ENCODE assay signal across 8 cellular contexts in the genomic region with DNA sequence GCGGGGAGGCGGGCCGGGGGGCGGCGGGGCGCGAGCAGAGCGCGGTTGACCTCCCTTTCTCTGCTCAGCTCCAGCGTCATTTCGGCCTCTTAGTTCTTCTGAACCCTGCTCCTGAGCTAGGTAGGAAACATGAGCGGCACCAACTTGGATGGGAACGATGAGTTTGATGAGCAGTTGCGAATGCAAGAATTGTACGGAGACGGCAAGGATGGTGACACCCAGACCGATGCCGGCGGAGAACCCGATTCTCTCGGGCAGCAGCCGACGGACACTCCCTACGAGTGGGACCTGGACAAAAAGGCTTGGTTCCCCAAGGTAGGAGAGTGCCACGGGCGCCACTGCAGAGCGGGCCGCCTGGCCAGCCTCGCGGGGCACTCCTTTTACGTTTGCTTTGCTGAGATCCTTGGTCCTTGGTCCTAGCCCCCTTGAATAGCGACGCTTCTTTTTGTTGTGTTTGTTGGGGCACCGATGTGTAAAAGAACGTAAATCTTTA. TPM values are rescaled to one million over a fixed set of nuclear protein-coding genes. Genes with fewer than 3 reads are reported as not detected.
DNase-seq lines count a peak whose midpoint lies in the region; ATAC-seq, FAIRE-seq and TF ChIP-seq lines count a peak whose summit lies in the region.

A gene with protein sequence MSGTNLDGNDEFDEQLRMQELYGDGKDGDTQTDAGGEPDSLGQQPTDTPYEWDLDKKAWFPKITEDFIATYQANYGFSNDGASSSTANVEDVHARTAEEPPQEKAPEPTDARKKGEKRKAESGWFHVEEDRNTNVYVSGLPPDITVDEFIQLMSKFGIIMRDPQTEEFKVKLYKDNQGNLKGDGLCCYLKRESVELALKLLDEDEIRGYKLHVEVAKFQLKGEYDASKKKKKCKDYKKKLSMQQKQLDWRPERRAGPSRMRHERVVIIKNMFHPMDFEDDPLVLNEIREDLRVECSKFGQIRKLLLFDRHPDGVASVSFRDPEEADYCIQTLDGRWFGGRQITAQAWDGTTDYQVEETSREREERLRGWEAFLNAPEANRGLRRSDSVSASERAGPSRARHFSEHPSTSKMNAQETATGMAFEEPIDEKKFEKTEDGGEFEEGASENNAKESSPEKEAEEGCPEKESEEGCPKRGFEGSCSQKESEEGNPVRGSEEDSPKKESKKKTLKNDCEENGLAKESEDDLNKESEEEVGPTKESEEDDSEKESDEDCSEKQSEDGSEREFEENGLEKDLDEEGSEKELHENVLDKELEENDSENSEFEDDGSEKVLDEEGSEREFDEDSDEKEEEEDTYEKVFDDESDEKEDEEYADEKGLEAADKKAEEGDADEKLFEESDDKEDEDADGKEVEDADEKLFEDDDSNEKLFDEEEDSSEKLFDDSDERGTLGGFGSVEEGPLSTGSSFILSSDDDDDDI (plus strand): TSS at position 37 of the 493 bp plus-strand sequence. CDS start 93 bp downstream, at position 130.

- H3K9ac ChIP-seq in HUES6 (ENCODE audit: low read length) = peak within 1 kb of the TSS; percentile 80
- peak within 1 kb of the TSS; percentile 67 for H3K9ac ChIP-seq in iPS-18a (ENCODE audit: low read length)

- FAIRE-seq in small intestine (lab: Jason Lieb, UNC) = no peak

- H3K4me1 ChIP-seq in HUES6 (ENCODE audit: control insufficient read depth, insufficient read depth, low read length) (no peaks in the 10 kb centered on the region), ascending aorta (no peaks in the 10 kb centered on the region), iPS-18a (ENCODE audit: control insufficient read depth, low read depth, low read length) (no peaks in the 10 kb centered on the region), small intestine (ENCODE audit: control insufficient read depth in 2 of 2, insufficient read depth in 1 of 2, low read depth in 1 of 2, low read length in 1 of 2) (no peaks in the 10 kb centered on the region)

- H3K36me3 ChIP-seq in HUES6 (ENCODE audit: control insufficient read depth, insufficient read depth, low read length) (peaks cover 24% of the 10 kb centered on the region), ascending aorta (peaks cover 0 to 14% of the 10 kb centered on the region in 2 donors), iPS-18a (ENCODE audit: control insufficient read depth, low read depth, low read length) (peaks cover 19% of the 10 kb centered on the region), small intestine (ENCODE audit: control insufficient read depth in 2 of 2, insufficient read depth in 2 of 2, low read length in 2 of 2) (no peaks in the 10 kb centered on the region)

- H3K4me3 ChIP-seq in HUES6 (ENCODE audit: low read depth, low read length) (peak within 1 kb of the TSS; percentile 79), ascending aorta (peak within 1 kb of the TSS; percentile 58 to 75), iPS-18a (ENCODE audit: low read length) (peak within 1 kb of the TSS; percentile 89), small intestine (ENCODE audit: low read depth in 1 of 2, low read length in 2 of 2) (peak within 1 kb of the TSS; percentile 50 to 53)

- H3K27me3 ChIP-seq in HUES6 (ENCODE audit: control insufficient read depth, insufficient read depth, low read length) (no peaks in the 10 kb centered on the region), ascending aorta (no peaks in the 10 kb centered on the region), iPS-18a (ENCODE audit: control insufficient read depth, insufficient read depth, low read length) (no peaks in the 10 kb centered on the region), small intestine (ENCODE audit: control insufficient read depth in 2 of 2, insufficient read depth in 2 of 2, low read length in 2 of 2) (no peaks in the 10 kb centered on the region)

- no peak for DNase-seq in ascending aorta (ENCODE audit: low spot score in 2 of 2)
- no peak for DNase-seq in small intestine
- no peak for DNase-seq in stimulated activated CD4-positive, alpha-beta T cell treated with anti-CD3 and anti-CD28 coated beads, Interleukin-4, amount 100 ng/mL, for 4 hours
- DNase-seq in NCI-H510A (lab: John Stamatoyannopoulos, UW) = no peak

- TF ChIP-seq CTCF in C4-2B (conservative IDR thresholded peaks at IDR 0.05) (no peak), ascending aorta (IDR thresholded peaks at IDR 0.05) (no peak)

- peak within 1 kb of the TSS; percentile 89 for H3K27ac ChIP-seq in C4-2B
- H3K27ac ChIP-seq in HUES6 (ENCODE audit: low read depth, low read length) = peak within 1 kb of the TSS; percentile 85
- H3K27ac ChIP-seq in ascending aorta = peak within 1 kb of the TSS; percentile 86 to 93
- no peak within 1 kb of the TSS for H3K27ac ChIP-seq in iPS-18a (ENCODE audit: low read length)
- H3K27ac ChIP-seq in small intestine (ENCODE audit: low read depth in 1 of 2, low read length in 1 of 2) = peak within 1 kb of the TSS; percentile 83 to 99

- ATAC-seq in GM19351 (IDR thresholded peaks at IDR 0.05; ENCODE audit: unreplicated experiment) = peak; percentile 14

- WGBS in small intestine, 3 donors = 1 to 40% (median 8%) methylated on average over 20 to 35 of the region's 35 CpGs

- H3K9me3 ChIP-seq in HUES6 (ENCODE audit: control insufficient read depth, insufficient read depth, low read depth, low read length) (no peaks in the 10 kb centered on the region), ascending aorta (no peaks in the 10 kb centered on the region), iPS-18a (ENCODE audit: control insufficient read depth, low read depth, low read length) (peaks cover 11% of the 10 kb centered on the region), small intestine (ENCODE audit: control insufficient read depth, low read depth) (no peaks in the 10 kb centered on the region)

- intact Hi-C loops in ascending aorta (cut with DNase I) = loop anchor here (5.0 to 10.0 kb wide), 5 partner anchors 230 to 525 kb away; a partner anchor contains a TSS

RNA-seq across cellular contexts. Expression of the gene that starts here (rescaled TPM):
- 3.7 TPM for total RNA-seq in ascending aorta
- 10 to 100 TPM; 27.0 to 39.7 (median 27.7) TPM for polyA plus RNA-seq in small intestine
